In genomic region chr16:66508914-66509496, GRCh38 we compare ENCODE assay signal across 16 cellular contexts. TPM values are rescaled to one million over a fixed set of nuclear protein-coding genes. Genes with fewer than 3 reads are reported as not detected.
DNase-seq lines count a peak whose midpoint lies in the region; ATAC-seq and TF ChIP-seq lines count a peak whose summit lies in the region.
"Had no signal": no experiment of that assay in that cellular context is flagged by ENCODE, and none has a peak within 500 bp of the region (broad histone marks: within the 10 kb centered on the region; RNA-seq: fewer than 3 reads in every experiment).

No MANE protein-coding gene starts in this region.

- no peaks in the 10 kb centered on the region for H3K36me3 ChIP-seq in ascending aorta
- H3K36me3 ChIP-seq in lower lobe of right lung = peaks cover 17% of the 10 kb centered on the region
- H3K36me3 ChIP-seq: neural progenitor cell, SJCRH30 had no signal

- no peaks in the 10 kb centered on the region for H3K27me3 Mint-ChIP-seq in Calu3 (ENCODE audit: unreplicated experiment)
- H3K27me3 Mint-ChIP-seq in stimulated activated memory B cell treated with anti-CD40 and anti-IgM and Interleukin-4, amounts not matched to agents 10 μg/mL and 1 μg/mL and 100 μg/mL, for 72 hours = no peaks in the 10 kb centered on the region

- H3K36me3 Mint-ChIP-seq in Calu3 (ENCODE audit: insufficient read depth, unreplicated experiment) = peaks cover 80% of the 10 kb centered on the region
- H3K36me3 Mint-ChIP-seq in stimulated activated memory B cell treated with anti-CD40 and anti-IgM and Interleukin-4, amounts not matched to agents 10 μg/mL and 1 μg/mL and 100 μg/mL, for 72 hours = no peaks in the 10 kb centered on the region

- H3K9me3 Mint-ChIP-seq in Calu3 (ENCODE audit: low read depth, unreplicated experiment) = peaks cover 6% of the 10 kb centered on the region
- no peaks in the 10 kb centered on the region for H3K9me3 Mint-ChIP-seq in stimulated activated memory B cell treated with anti-CD40 and anti-IgM and Interleukin-4, amounts not matched to agents 10 μg/mL and 1 μg/mL and 100 μg/mL, for 72 hours
- H3K9me3 Mint-ChIP-seq: neural progenitor cell had no signal

- H3K27ac ChIP-seq in ascending aorta (peak overlapping the region; percentile 98 to 99), lower lobe of right lung (peak overlapping the region; percentile 42)
- H3K27ac ChIP-seq: gastrocnemius medialis, neural progenitor cell, SJCRH30 had no signal

- no TSS peak for BruUV-seq in Calu3 (replicated peaks; lab: Mats Ljungman, UMichigan)

- intact Hi-C loops in Calu3 (cut with micrococcal nuclease; ENCODE audit: unreplicated experiment) = no loop called here
- intact Hi-C loops in ascending aorta (cut with DNase I) = no loop called here
- intact Hi-C loops in lower lobe of right lung (cut with DNase I) = no loop called here

- TF ChIP-seq CTCF in Calu3 (IDR thresholded peaks at IDR 0.05; ENCODE audit: unreplicated experiment) (no peak), ascending aorta (IDR thresholded peaks at IDR 0.05) (no peak), lower lobe of right lung (IDR thresholded peaks at IDR 0.05) (no peak)

- no peaks in the 10 kb centered on the region for H3K27me3 ChIP-seq in ascending aorta
- no peaks in the 10 kb centered on the region for H3K27me3 ChIP-seq in lower lobe of right lung (ENCODE audit: low read depth)
- H3K27me3 ChIP-seq: gastrocnemius medialis, neural progenitor cell, SJCRH30 had no signal

- H3K4me3 ChIP-seq in ascending aorta (no peak overlapping the region), lower lobe of right lung (no peak overlapping the region)
- H3K4me3 ChIP-seq: gastrocnemius medialis, neural progenitor cell, SJCRH30 had no signal

- peak overlapping the region; percentile 55 for H3K4me3 Mint-ChIP-seq in Calu3 (ENCODE audit: low read depth, unreplicated experiment)
- H3K4me3 Mint-ChIP-seq in stimulated activated memory B cell treated with anti-CD40 and anti-IgM and Interleukin-4, amounts not matched to agents 10 μg/mL and 1 μg/mL and 100 μg/mL, for 72 hours = peak overlapping the region; percentile 4
- H3K4me3 Mint-ChIP-seq: neural progenitor cell had no signal

- H3K9me3 ChIP-seq in ascending aorta (no peaks in the 10 kb centered on the region), lower lobe of right lung (no peaks in the 10 kb centered on the region)
- H3K9me3 ChIP-seq: gastrocnemius medialis, SJCRH30 had no signal

- ATAC-seq in lower lobe of right lung = no peak
- ATAC-seq in stimulated activated memory B cell treated with anti-CD40 and anti-IgM and Interleukin-4, amounts not matched to agents 10 μg/mL and 1 μg/mL and 100 μg/mL, for 72 hours = no peak

- peak overlapping the region; percentile 99 for H3K27ac Mint-ChIP-seq in Calu3 (ENCODE audit: unreplicated experiment)
- peak overlapping the region; percentile 50 for H3K27ac Mint-ChIP-seq in stimulated activated memory B cell treated with anti-CD40 and anti-IgM and Interleukin-4, amounts not matched to agents 10 μg/mL and 1 μg/mL and 100 μg/mL, for 72 hours
- H3K27ac Mint-ChIP-seq: neural progenitor cell had no signal

- CTCF ChIA-PET in Calu3 (lab: Charles Lee) = interaction anchor here (0.7 to 3.0 kb wide), 9 partner anchors 8 to 102 kb away, joined by 3 to 21 read pairs (median 4); partner anchors contain the start of gene CMTM3

- H3K4me1 ChIP-seq in ascending aorta (peaks cover 23 to 61% of the 10 kb centered on the region in 2 donors), lower lobe of right lung (peaks cover 63% of the 10 kb centered on the region)

- DNase-seq in Calu3 = no peak
- DNase-seq in ascending aorta (ENCODE audit: low spot score in 2 of 2) = peak in 1 of 2 donors; percentile 60
- no peak for DNase-seq in lower lobe of right lung
- DNase-seq in kidney tubule cell (ENCODE audit: low spot score) = no peak
- DNase-seq in NCI-H187 treated with DMSO at 0.1 percent for 48 hours (lab: John Stamatoyannopoulos, UW) = no peak
- no peak for DNase-seq in midbrain (lab: John Stamatoyannopoulos, UW)
- no peak for DNase-seq in NCI-H1694 (lab: John Stamatoyannopoulos, UW)
- DNase-seq: activated CD4-positive, CD25-positive, alpha-beta regulatory T cell treated with anti-CD3 and anti-CD28 coated beads, Interleukin-2, amount 50 U/mL, for 72 hours; activated gamma-delta T cell; anterior cingulate cortex; NCI-H2029 treated with DMSO at 0.1 percent for 48 hours; right cardiac atrium; SJCRH30 had no signal

- peaks cover 88% of the 10 kb centered on the region for H3K4me1 Mint-ChIP-seq in Calu3 (ENCODE audit: low read depth, unreplicated experiment)
- H3K4me1 Mint-ChIP-seq in stimulated activated memory B cell treated with anti-CD40 and anti-IgM and Interleukin-4, amounts not matched to agents 10 μg/mL and 1 μg/mL and 100 μg/mL, for 72 hours = peaks cover 28% of the 10 kb centered on the region

RNA-seq across cellular contexts. Expression of gene TK2, which starts 40.9 kb away (rescaled TPM):
- total RNA-seq in Calu3 (2022) = 53.2 and 56.6 TPM in 2 replicates
- 21.5 TPM for total RNA-seq in ascending aorta
- total RNA-seq in lower lobe of right lung = 36.2 TPM

RNA-seq across cellular contexts. Expression of gene CKLF, which starts 43.4 kb away (rescaled TPM):
- total RNA-seq in Calu3 (2022) (217 and 293 TPM in 2 replicates), ascending aorta (not detected), lower lobe of right lung (64.9 TPM)

RNA-seq across cellular contexts. Expression of gene CMTM1, which starts 57.2 kb away (rescaled TPM):
- 48.4 and 72.1 TPM in 2 replicates for total RNA-seq in Calu3 (2022)
- not detected for total RNA-seq in ascending aorta
- 8.1 TPM for total RNA-seq in lower lobe of right lung

Comparison
In these comparisons a context has a peak if more than half of its experiments do, and no peak if none do; other contexts are left out.
1. RNA of gene CKLF, which starts 43.4 kb away (total RNA-seq): 217 to 293 TPM in Calu3 and 64.9 TPM in lower lobe of right lung (single experiment); not detected in ascending aorta (single experiment); every median in the first group is over 10 times any median in the second.